ENCODE assay signal across 8 cellular contexts in genomic region chr20:33401922-33402369, GRCh38. TPM values are rescaled to one million over a fixed set of nuclear protein-coding genes. Genes with fewer than 3 reads are reported as not detected.
A peak's percentile ranks its signal among the peaks of the same experiment; 100 is the strongest.
DNase-seq lines count a peak whose midpoint lies in the region; ATAC-seq and TF ChIP-seq lines count a peak whose summit lies in the region.

No MANE protein-coding gene starts in this region.

- H3K27ac ChIP-seq in liver (ENCODE audit: low read depth in 1 of 2, low read length in 2 of 2) (no peak overlapping the region), tibial nerve (peak overlapping the region in 3 of 4 donors; percentile 70 to 83 (median 81))

- ATAC-seq in GM21529 (IDR thresholded peaks at IDR 0.05; ENCODE audit: unreplicated experiment) (no peak), GM21447 (IDR thresholded peaks at IDR 0.05; ENCODE audit: unreplicated experiment) (no peak)

- H3K9ac ChIP-seq in liver (ENCODE audit: low read depth in 1 of 2, low read length in 2 of 2): peak overlapping the region; percentile 92 to 94

- 60% methylated on average over 8 of the region's 8 CpGs for WGBS in liver
- 48 to 50% methylated on average over 8 of the region's 8 CpGs for WGBS in tibial nerve, 2 donors

- DNase-seq in CD1c-positive myeloid dendritic cell (ENCODE audit: extremely low spot score) (peak; percentile 30), MG63 (peak; percentile 7), astrocyte of the hippocampus (ENCODE audit: low read depth, low spot score) (peak; percentile 11), tibial nerve (ENCODE audit: low spot score in 2 of 2) (no peak)
- no peak for DNase-seq in activated effector memory CD4-positive, alpha-beta T cell treated with Interleukin-2 at 50 U/mL for 16 hours

- no peaks in the 10 kb centered on the region for H3K27me3 ChIP-seq in MG63
- H3K27me3 ChIP-seq in liver (ENCODE audit: control insufficient read depth in 4 of 4, insufficient read depth in 4 of 4, low read length in 3 of 4): no peaks in the 10 kb centered on the region
- H3K27me3 ChIP-seq in tibial nerve: no peaks in the 10 kb centered on the region

- H3K4me1 ChIP-seq in liver (ENCODE audit: control insufficient read depth in 4 of 4, insufficient read depth in 4 of 4, low read length in 3 of 4): peaks cover 5 to 23% (median 21%) of the 10 kb centered on the region in 4 donors
- H3K4me1 ChIP-seq in tibial nerve: peaks cover 0 to 51% (median 26%) of the 10 kb centered on the region in 4 donors

- TF ChIP-seq POLR2A in tibial nerve (IDR thresholded peaks at IDR 0.05): no peak

- no peaks in the 10 kb centered on the region for H3K9me3 ChIP-seq in MG63
- H3K9me3 ChIP-seq in liver (ENCODE audit: control insufficient read depth in 4 of 4, low read length in 3 of 4): no peaks in the 10 kb centered on the region
- no peaks in the 10 kb centered on the region for H3K9me3 ChIP-seq in tibial nerve

- no peak for TF ChIP-seq CTCF in liver (IDR thresholded peaks at IDR 0.05; ENCODE audit: low read depth, low read length, missing input control)
- no peak for TF ChIP-seq CTCF in tibial nerve (IDR thresholded peaks at IDR 0.05)

- H3K4me3 ChIP-seq in MG63: peak overlapping the region; percentile 88
- peak overlapping the region; percentile 86 to 100 (median 98) for H3K4me3 ChIP-seq in liver (ENCODE audit: low read depth in 1 of 3, low read length in 3 of 3)
- peak overlapping the region; percentile 85 to 97 (median 93) for H3K4me3 ChIP-seq in tibial nerve

- TF ChIP-seq EP300 in tibial nerve (IDR thresholded peaks at IDR 0.05): no peak

- no peak for TF ChIP-seq RAD21 in liver (IDR thresholded peaks at IDR 0.05)

- no peaks in the 10 kb centered on the region; the same call in none of the 2 replicates for H3K36me3 ChIP-seq in MG63
- peaks cover 0 to under 1% (median 0%) of the 10 kb centered on the region in 4 donors for H3K36me3 ChIP-seq in liver (ENCODE audit: control insufficient read depth in 4 of 4, insufficient read depth in 3 of 4, low read depth in 1 of 4, low read length in 3 of 4)
- peaks cover 0 to 14% (median 0%) of the 10 kb centered on the region in 3 donors for H3K36me3 ChIP-seq in tibial nerve

TF ChIP-seq in liver, 16 proteins besides CTCF, POLR2A, EP300 and RAD21:
- TF ChIP-seq HNF4G (IDR thresholded peaks at IDR 0.05) (no peak), FOXA2 (IDR thresholded peaks at IDR 0.05) (no peak), NR2F2 (IDR thresholded peaks at IDR 0.05) (no peak), JUND (IDR thresholded peaks at IDR 0.05) (no peak), FOXA1 (IDR thresholded peaks at IDR 0.05) (no peak)

RNA-seq across cellular contexts. Expression of gene CDK5RAP1, which starts 0.6 kb away (rescaled TPM):
- 25.2 and 52.2 TPM in 2 replicates for total RNA-seq in MG63 (2014; rRNA removed; shearing (Covaris generic); ENCODE audit: low replicate concordance)
- 10 to 100 TPM; 15.2 to 22.1 TPM for total RNA-seq in liver
- 10 to 100 TPM; 11.3 to 14.3 TPM for polyA plus RNA-seq in liver
- total RNA-seq in tibial nerve: 10 to 100 TPM; 29.5 to 36.7 (median 32.7) TPM

RNA-seq across cellular contexts. Expression of gene SNTA1, which starts 41.6 kb away (rescaled TPM):
- total RNA-seq in MG63 (2014; rRNA removed; shearing (Covaris generic); ENCODE audit: low replicate concordance): 14.0 and 15.7 TPM in 2 replicates
- total RNA-seq in liver: 1 to 10 TPM; 3.8 to 9.6 TPM
- 1 to 10 TPM; 6.9 TPM for polyA plus RNA-seq in liver
- 100 to 1,000 TPM in 2 of 4 donors, 10 to 100 TPM in 2; 44.1 to 120 (median 95.6) TPM for total RNA-seq in tibial nerve

Comparison
In these comparisons a context has a peak if more than half of its experiments do, and no peak if none do; other contexts are left out.
1. DNase-seq: peak in CD1c-positive myeloid dendritic cell (single experiment), MG63 (single experiment) and astrocyte of the hippocampus (single experiment); none in tibial nerve (0 of 2) and activated effector memory CD4-positive, alpha-beta T cell treated with Interleukin-2 at 50 U/mL for 16 hours (single experiment).
2. H3K27ac ChIP-seq: peak in tibial nerve (3 of 4); none in liver (0 of 2).
3. Peak in every context shown above with its lines, with median percentiles within 50 percentile points of each other: H3K4me3 ChIP-seq.